ENCODE assay signal across 8 cellular contexts in the genomic region with DNA sequence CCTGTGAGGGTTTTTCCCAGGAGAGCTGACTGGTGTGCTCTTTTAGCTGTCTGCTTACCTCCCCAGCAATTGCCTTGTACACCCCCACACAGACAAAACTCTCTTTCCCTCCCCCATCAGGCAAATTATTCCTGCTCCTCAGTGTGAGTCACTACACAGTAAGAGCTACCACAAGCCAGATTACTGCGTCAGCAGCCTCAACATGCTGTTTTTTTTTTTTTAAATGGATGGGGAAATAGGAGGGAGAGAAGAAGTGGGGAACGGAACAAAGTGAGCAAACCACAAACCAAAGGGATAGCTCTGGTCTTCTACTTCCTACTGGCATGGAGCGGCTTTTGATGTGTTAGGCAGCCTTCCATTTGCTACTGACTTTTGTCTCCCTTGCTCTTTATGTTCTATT.
DNase-seq lines count a peak whose midpoint lies in the region; ATAC-seq and TF ChIP-seq lines count a peak whose summit lies in the region.

No MANE protein-coding gene starts in this region.

- POLR2A ChIA-PET in RWPE1 (lab: Yijun Ruan, JAX; ENCODE audit: low non-redundant PET), result no interaction called here
- POLR2A ChIA-PET in T-cell (lab: Charles Lee), result no interaction called here

- H3K79me2 ChIP-seq in GM23248 (ENCODE audit: insufficient read depth), result no peaks in the 10 kb centered on the region

- H3K9me3 Mint-ChIP-seq in immature natural killer cell, result no peaks in the 10 kb centered on the region
- no peaks in the 10 kb centered on the region for H3K9me3 Mint-ChIP-seq in T-cell

- H3F3A ChIP-seq in GM23248 (ENCODE audit: insufficient read depth), result no peaks in the 10 kb centered on the region; the same call in 1 of the 2 replicates

- H3K4me1 Mint-ChIP-seq in immature natural killer cell (no peaks in the 10 kb centered on the region), T-cell (no peaks in the 10 kb centered on the region)

- peak overlapping the region; percentile 59 for H3K27ac ChIP-seq in GM23248
- peak overlapping the region; percentile 66 for H3K27ac ChIP-seq in RWPE1

- H4K20me1 ChIP-seq in GM23248 (ENCODE audit: insufficient read depth), result no peaks in the 10 kb centered on the region

- TF ChIP-seq CTCF in RWPE1 (conservative IDR thresholded peaks at IDR 0.05; ENCODE audit: low read depth), result no peak
- no peak for TF ChIP-seq CTCF in fibroblast of the aortic adventitia (IDR thresholded peaks at IDR 0.05; ENCODE audit: insufficient read depth, low read length)

- peaks cover 23% of the 10 kb centered on the region for H3K4me1 ChIP-seq in GM23248 (ENCODE audit: insufficient read depth)
- peaks cover 23% of the 10 kb centered on the region for H3K4me1 ChIP-seq in skeletal muscle satellite cell (ENCODE audit: control insufficient read depth, insufficient read depth, low read length)

- DNase-seq in GM23248 (peak; percentile 90), RWPE1 (ENCODE audit: low spot score) (peak; percentile 73), fibroblast of the aortic adventitia (ENCODE audit: low read depth) (peak; percentile 93), immature natural killer cell (no peak), T-cell (no peak)

- H3K27me3 ChIP-seq in GM23248 (replicated peaks; ENCODE audit: insufficient read depth) (no peaks in the 10 kb centered on the region), skeletal muscle satellite cell (ENCODE audit: control insufficient read depth, insufficient read depth, low read length) (peaks cover 9% of the 10 kb centered on the region)

- in situ Hi-C loops in GM23248 (cut with MboI), result no loop called here

- no peak for ATAC-seq in HG02840 (IDR thresholded peaks at IDR 0.05; ENCODE audit: low FRiP score, unreplicated experiment)
- ATAC-seq in GM21576 (IDR thresholded peaks at IDR 0.05; ENCODE audit: unreplicated experiment), result no peak
- ATAC-seq in T-cell (replicated peaks in 1 of 4), result no peak

- H3K9ac ChIP-seq in GM23248 (peak overlapping the region; percentile 35; the same call in 1 of the 2 replicates), skeletal muscle satellite cell (ENCODE audit: low read depth, low read length) (peak overlapping the region; percentile 1)

- H3K4me2 ChIP-seq in GM23248 (ENCODE audit: unreplicated experiment) (peak overlapping the region; percentile 58), skeletal muscle satellite cell (ENCODE audit: low read length) (peak overlapping the region; percentile 37)

- H2AFZ ChIP-seq in GM23248, result peak overlapping the region; percentile 65

- H3K4me3 ChIP-seq in GM23248 (no peak overlapping the region), fibroblast of the aortic adventitia (ENCODE audit: low read depth, low read length) (no peak overlapping the region), skeletal muscle satellite cell (ENCODE audit: low read length) (no peak overlapping the region)

- H3K27me3 Mint-ChIP-seq in immature natural killer cell (ENCODE audit: low read depth in 3 of 3), result peaks cover 0 to 2% (median 0%) of the 10 kb centered on the region in 3 donors
- peaks cover 0 to 4% of the 10 kb centered on the region in 2 donors for H3K27me3 Mint-ChIP-seq in T-cell

- 0% methylated on average over 3 of the region's 3 CpGs for WGBS in GM23248 (ENCODE audit: low coverage in 1 of 2, low lambda C conversion rate in 2 of 2, missing lambda C conversion rate in 2 of 2), 2 experiments

- H3K36me3 Mint-ChIP-seq in immature natural killer cell (no peaks in the 10 kb centered on the region), T-cell (no peaks in the 10 kb centered on the region)

- H3K36me3 ChIP-seq in GM23248 (ENCODE audit: low read depth) (no peaks in the 10 kb centered on the region), skeletal muscle satellite cell (ENCODE audit: insufficient read depth, low read length) (no peaks in the 10 kb centered on the region)

- no peak overlapping the region for H3K4me3 Mint-ChIP-seq in immature natural killer cell
- H3K4me3 Mint-ChIP-seq in T-cell, result no peak overlapping the region

- CTCF ChIA-PET in RWPE1 (lab: Yijun Ruan, JAX), result interaction anchor here (1.2 kb wide), 1 partner anchor 17 kb away, joined by 5 read pairs; no protein-coding TSS in a partner anchor
- CTCF ChIA-PET in T-cell (lab: Charles Lee), result interaction anchor here (0.6 to 1.3 kb wide), 2 partner anchors 16 to 133 kb away, joined by 3 read pairs; no protein-coding TSS in a partner anchor

- H3K9me3 ChIP-seq in GM23248 (ENCODE audit: low read depth) (no peaks in the 10 kb centered on the region), skeletal muscle satellite cell (replicated peaks; ENCODE audit: low read length) (no peaks in the 10 kb centered on the region)

- H3K9me2 ChIP-seq in GM23248 (ENCODE audit: insufficient read depth), result no peaks in the 10 kb centered on the region

- no peak overlapping the region for H3K27ac Mint-ChIP-seq in immature natural killer cell
- H3K27ac Mint-ChIP-seq in T-cell, result no peak overlapping the region

Comparison
In these comparisons a context has a peak if more than half of its experiments do, and no peak if none do; other contexts are left out.
1. DNase-seq: peak in GM23248 (single experiment), RWPE1 (single experiment) and fibroblast of the aortic adventitia (single experiment); none in immature natural killer cell (0 of 3) and T-cell (0 of 34).